Comparison of ENCODE assay signal across 25 cellular contexts in genomic region chr4:128332086-128332485, GRCh38.
"Had no signal": no experiment of that assay in that cellular context is flagged by ENCODE, and none has a peak within 500 bp of the region (broad histone marks: within the 10 kb centered on the region; RNA-seq: fewer than 3 reads in every experiment).

No MANE protein-coding gene starts in this region.

- H3K4me1 ChIP-seq: body of pancreas, parathyroid adenoma, psoas muscle, sigmoid colon, spleen, suprapubic skin had no signal

- H3K4me3 ChIP-seq: body of pancreas, coronary artery, dorsolateral prefrontal cortex, psoas muscle, sigmoid colon, spleen, suprapubic skin, tibial artery had no signal

- H3K27me3 ChIP-seq: body of pancreas, dorsolateral prefrontal cortex, sigmoid colon, spleen, suprapubic skin, tibial artery had no signal

- FAIRE-seq: keratinocyte had no signal

- ATAC-seq: activated CD4-positive, alpha-beta T cell treated with anti-CD3 and anti-CD28 coated beads for 36 hours; activated naive CD4-positive, alpha-beta T cell treated with anti-CD3 and anti-CD28 coated beads, Interleukin-2, amount 50 U/mL, for 72 hours; activated T-cell treated with anti-CD3 and anti-CD28 coated beads, Interleukin-2, amount 50 U/mL, for 72 hours; body of pancreas; left colon; naive thymus-derived CD8-positive, alpha-beta T cell; psoas muscle had no signal

- H3K36me3 ChIP-seq: sigmoid colon, spleen, suprapubic skin, tibial artery had no signal

- H3K27ac ChIP-seq: body of pancreas, coronary artery, dorsolateral prefrontal cortex, parathyroid adenoma, psoas muscle, sigmoid colon, spleen, suprapubic skin, tibial artery had no signal

- H3K9me3 ChIP-seq: body of pancreas, psoas muscle, sigmoid colon, spleen, suprapubic skin, tibial artery had no signal

- DNase-seq: activated CD4-positive, alpha-beta T cell treated with anti-CD3 and anti-CD28 coated beads for 36 hours; activated CD4-positive, CD25-positive, alpha-beta regulatory T cell; activated naive CD4-positive, alpha-beta T cell; activated T-cell treated with anti-CD3 and anti-CD28 coated beads for 4 hours; activated T-cell treated with anti-CD3 and anti-CD28 coated beads, Interleukin-2, amount 50 U/mL, for 72 hours; body of pancreas; dorsolateral prefrontal cortex; effector memory CD4-positive, alpha-beta T cell; foreskin fibroblast; head of caudate nucleus; hippocampal formation; left colon; mammary epithelial cell; naive thymus-derived CD8-positive, alpha-beta T cell; nucleus accumbens; psoas muscle; sigmoid colon; spleen; stimulated activated naive CD4-positive, alpha-beta T cell; tibial artery had no signal
